In the genomic region with DNA sequence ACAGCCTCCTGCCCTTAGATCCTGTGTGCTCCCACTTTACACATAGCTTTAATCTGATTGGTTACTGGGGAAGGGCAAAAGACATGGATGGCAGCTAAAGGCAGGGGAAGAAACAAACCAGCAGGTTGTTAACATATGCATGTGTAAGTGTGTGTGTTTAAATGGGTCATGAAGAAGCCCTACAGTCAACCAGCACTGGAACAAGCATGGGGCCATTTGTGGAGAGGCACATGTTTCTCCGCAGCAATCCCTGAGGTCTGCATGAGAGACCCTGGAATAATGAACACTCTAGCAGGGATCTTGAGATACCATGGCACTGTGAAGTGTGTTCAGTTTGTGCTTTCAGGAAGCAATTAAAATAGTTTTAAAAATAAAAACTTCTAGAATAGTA, we compare ENCODE assay signal across 15 cellular contexts. TPM values are rescaled to one million over a fixed set of nuclear protein-coding genes. Genes with fewer than 3 reads are reported as not detected.
A peak's percentile ranks its signal among the peaks of the same experiment; 100 is the strongest.
DNase-seq lines count a peak whose midpoint lies in the region; ATAC-seq and TF ChIP-seq lines count a peak whose summit lies in the region.
"Had no signal": no experiment of that assay in that cellular context is flagged by ENCODE, and none has a peak within 500 bp of the region (broad histone marks: within the 10 kb centered on the region; RNA-seq: fewer than 3 reads in every experiment).

No MANE protein-coding gene starts in this region.

- no peaks in the 10 kb centered on the region for H3K27me3 Mint-ChIP-seq in activated CD8-positive, alpha-beta memory T cell treated with anti-CD3 and anti-CD28 coated beads, Interleukin-2, amount 10 ng/mL, durations not matched to agents 7 days and 5 days
- H3K27me3 Mint-ChIP-seq in glutamatergic neuron (ENCODE audit: unreplicated experiment): peaks cover 17% of the 10 kb centered on the region

- H3K9me3 Mint-ChIP-seq in activated CD8-positive, alpha-beta memory T cell treated with anti-CD3 and anti-CD28 coated beads, Interleukin-2, amount 10 ng/mL, durations not matched to agents 7 days and 5 days (ENCODE audit: low read depth): no peaks in the 10 kb centered on the region
- H3K9me3 Mint-ChIP-seq in glutamatergic neuron (ENCODE audit: unreplicated experiment): peaks cover 16% of the 10 kb centered on the region
- H3K9me3 Mint-ChIP-seq: neural progenitor cell had no signal

- peaks cover 74% of the 10 kb centered on the region for H3K4me1 Mint-ChIP-seq in activated CD8-positive, alpha-beta memory T cell treated with anti-CD3 and anti-CD28 coated beads, Interleukin-2, amount 10 ng/mL, durations not matched to agents 7 days and 5 days
- peaks cover 53% of the 10 kb centered on the region for H3K4me1 Mint-ChIP-seq in glutamatergic neuron (ENCODE audit: low read depth, unreplicated experiment)

- CTCF ChIA-PET in activated CD8-positive, alpha-beta memory T cell treated with anti-CD3 and anti-CD28 coated beads, Interleukin-2, amount 10 ng/mL, durations not matched to agents 7 days and 5 days (lab: Charles Lee): interaction anchor here (1.1 to 2.0 kb wide), 4 partner anchors 10 to 158 kb away, joined by 4 to 6 read pairs (median 4); no protein-coding TSS in a partner anchor

- TF ChIP-seq CTCF in VCaP (conservative IDR thresholded peaks at IDR 0.05): no peak
- TF ChIP-seq CTCF in glutamatergic neuron (IDR thresholded peaks at IDR 0.05; ENCODE audit: partially characterized antibody, unreplicated experiment): no peak

- no peak for ATAC-seq in activated CD8-positive, alpha-beta memory T cell treated with anti-CD3 and anti-CD28 coated beads, Interleukin-2, amount 10 ng/mL, durations not matched to agents 7 days and 5 days
- ATAC-seq in HG02763 (IDR thresholded peaks at IDR 0.05; ENCODE audit: unreplicated experiment) (no peak), HG03095 (IDR thresholded peaks at IDR 0.05; ENCODE audit: unreplicated experiment) (no peak)
- ATAC-seq: SK-N-SH treated with all-trans-retinoic acid at 6 μM for 48 hours had no signal

- H3K36me3 Mint-ChIP-seq in activated CD8-positive, alpha-beta memory T cell treated with anti-CD3 and anti-CD28 coated beads, Interleukin-2, amount 10 ng/mL, durations not matched to agents 7 days and 5 days: peaks cover 28% of the 10 kb centered on the region
- H3K36me3 Mint-ChIP-seq in glutamatergic neuron (ENCODE audit: unreplicated experiment): no peaks in the 10 kb centered on the region

- H3K4me3 Mint-ChIP-seq in activated CD8-positive, alpha-beta memory T cell treated with anti-CD3 and anti-CD28 coated beads, Interleukin-2, amount 10 ng/mL, durations not matched to agents 7 days and 5 days: no peak overlapping the region
- peak overlapping the region; percentile 98 for H3K4me3 Mint-ChIP-seq in glutamatergic neuron (ENCODE audit: unreplicated experiment)

- H3K27ac Mint-ChIP-seq in activated CD8-positive, alpha-beta memory T cell treated with anti-CD3 and anti-CD28 coated beads, Interleukin-2, amount 10 ng/mL, durations not matched to agents 7 days and 5 days: peak overlapping the region; percentile 91
- H3K27ac Mint-ChIP-seq in glutamatergic neuron (ENCODE audit: unreplicated experiment): peak overlapping the region; percentile 64
- H3K27ac Mint-ChIP-seq: neural progenitor cell had no signal

- H3K27ac ChIP-seq in VCaP: peak overlapping the region; percentile 96
- H3K27ac ChIP-seq in substantia nigra (ENCODE audit: low read depth, low read length, poor library complexity, severe bottlenecking): peak overlapping the region; percentile 92
- H3K27ac ChIP-seq: brain microvascular endothelial cell, neural progenitor cell had no signal

- DNase-seq in activated CD8-positive, alpha-beta memory T cell treated with anti-CD3 and anti-CD28 coated beads, Interleukin-2, amount 10 ng/mL, durations not matched to agents 7 days and 5 days: no peak
- DNase-seq in activated CD8-positive, alpha-beta memory T cell treated with anti-CD3 and anti-CD28 coated beads, Interleukin-2, amount 50 U/mL, for 48 hours: no peak
- DNase-seq in glutamatergic neuron: no peak
- DNase-seq in substantia nigra (lab: John Stamatoyannopoulos, UW): no peak
- DNase-seq in foreskin melanocyte: no peak
- DNase-seq: ACHN; brain microvascular endothelial cell; NCI-H1436; NCI-H82; stimulated activated CD4-positive, alpha-beta T cell treated with anti-CD3 and anti-CD28 coated beads, Interleukin-15, amount 100 ng/mL, for 24 hours had no signal

RNA-seq across cellular contexts. Expression of a gene that starts 6.0 kb away (rescaled TPM):
- total RNA-seq in activated CD8-positive, alpha-beta memory T cell treated with anti-CD3 and anti-CD28 coated beads, Interleukin-2, amount 10 ng/mL, durations not matched to agents 7 days and 5 days: 100 to 1,000 TPM; 163 to 206 TPM
- total RNA-seq in glutamatergic neuron (ENCODE audit: unreplicated experiment): 141 TPM
